8 cellular contexts compared by ENCODE assay signal in the genomic region with DNA sequence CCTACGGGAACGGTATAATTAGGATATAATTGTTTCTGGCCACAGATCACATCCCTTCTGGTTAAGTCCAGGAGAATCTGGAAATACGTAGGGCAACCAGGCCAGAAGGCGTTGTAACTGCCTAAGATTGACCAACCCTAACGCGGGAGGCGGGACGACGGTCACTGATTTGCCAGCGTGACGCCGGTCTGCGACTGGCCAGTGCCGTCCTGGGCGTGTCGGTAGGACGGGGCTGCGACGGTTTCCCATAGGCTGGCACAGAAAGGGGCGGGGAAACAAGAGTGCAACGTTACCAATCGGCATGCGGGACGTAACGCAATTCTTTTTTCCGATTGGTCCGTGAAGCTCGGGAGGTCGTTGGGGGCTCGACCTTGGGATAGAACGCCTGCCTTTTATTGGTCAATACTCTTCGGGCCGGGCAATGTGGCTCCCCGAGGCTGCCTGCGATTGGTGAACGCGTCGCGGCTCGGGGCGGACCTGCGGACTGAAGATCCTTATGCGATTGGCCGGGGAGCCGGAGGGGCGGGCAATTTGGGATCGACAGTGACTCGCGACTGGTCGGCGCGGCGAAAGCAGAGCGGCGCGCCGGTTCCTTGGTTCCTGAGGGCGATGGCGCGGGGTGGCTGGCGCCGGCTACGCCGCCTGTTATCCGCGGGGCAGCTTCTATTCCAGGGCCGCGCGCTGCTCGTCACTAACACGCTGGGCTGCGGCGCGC. TPM values are rescaled to one million over a fixed set of nuclear protein-coding genes. Genes with fewer than 3 reads are reported as not detected.
DNase-seq lines count a peak whose midpoint lies in the region; ATAC-seq, FAIRE-seq and TF ChIP-seq lines count a peak whose summit lies in the region.

A gene (plus strand): TSS at position 546 of the 715 bp plus-strand sequence. CDS start 64 bp downstream, at position 610.

- H3K9ac ChIP-seq in astrocyte (ENCODE audit: low read length) = peak within 1 kb of the TSS; percentile 84

- no peak for TF ChIP-seq CTCF in astrocyte (IDR thresholded peaks at IDR 0.05; ENCODE audit: insufficient read depth, low read depth, low read length)
- TF ChIP-seq CTCF in uterus (IDR thresholded peaks at IDR 0.05) = peak in 1 of 4 experiments; percentile 39

- intact Hi-C loops in right cardiac atrium (cut with DNase I) (no loop called here), uterus (cut with DNase I; ENCODE audit: low total_unique reads) (no loop called here)

- H3K4me1 Mint-ChIP-seq in astrocyte (ENCODE audit: low read depth, unreplicated experiment) = peaks cover 3% of the 10 kb centered on the region

- peak; percentile 96 for FAIRE-seq in astrocyte (lab: Jason Lieb, UNC)

- H3K36me3 ChIP-seq in astrocyte (ENCODE audit: insufficient read depth, low read length) (no peaks in the 10 kb centered on the region), uterus (no peaks in the 10 kb centered on the region)

- H3K36me3 Mint-ChIP-seq in astrocyte (ENCODE audit: low read depth, unreplicated experiment) = peaks cover 2% of the 10 kb centered on the region

- no peaks in the 10 kb centered on the region for H3K9me3 Mint-ChIP-seq in astrocyte (ENCODE audit: unreplicated experiment)

- under 1% methylated on average over 74 of the region's 74 CpGs for WGBS in right cardiac atrium

- peak within 1 kb of the TSS; percentile 95 for H3K4me2 ChIP-seq in astrocyte (ENCODE audit: low read length)

- peak within 1 kb of the TSS; percentile 67 for H3K27ac Mint-ChIP-seq in astrocyte (ENCODE audit: unreplicated experiment)

- TF ChIP-seq POLR2A in uterus (IDR thresholded peaks at IDR 0.05) = peak; percentile 87 to 91

- H4K20me1 ChIP-seq in astrocyte (ENCODE audit: insufficient read depth, low read length) = peaks cover 6% of the 10 kb centered on the region

- H3K4me1 ChIP-seq in astrocyte (ENCODE audit: insufficient read depth, low read length) = peaks cover 9% of the 10 kb centered on the region
- H3K4me1 ChIP-seq in right cardiac atrium (ENCODE audit: control insufficient read depth, insufficient read depth, low read length) = no peaks in the 10 kb centered on the region
- H3K4me1 ChIP-seq in uterus = peaks cover 0 to 12% of the 10 kb centered on the region in 2 donors

- DNase-seq in NCI-H1930 (lab: John Stamatoyannopoulos, UW) (peak; percentile 96 to 97), T-helper 22 cell (ENCODE audit: low read depth) (peak; percentile 99), astrocyte (ENCODE audit: low read depth) (peak; percentile 100), right cardiac atrium (peak; percentile 100), pulmonary artery endothelial cell (ENCODE audit: low read depth, low spot score) (peak; percentile 100), uterus (peak; percentile 99 to 100)

- peak within 1 kb of the TSS; percentile 64 for H2AFZ ChIP-seq in astrocyte (ENCODE audit: low read depth, low read length)

- H3K27me3 ChIP-seq in astrocyte (ENCODE audit: insufficient read depth, low read length) (no peaks in the 10 kb centered on the region), right cardiac atrium (ENCODE audit: control insufficient read depth, insufficient read depth) (no peaks in the 10 kb centered on the region), uterus (no peaks in the 10 kb centered on the region)

- no peaks in the 10 kb centered on the region for H3K27me3 Mint-ChIP-seq in astrocyte (ENCODE audit: low read depth, unreplicated experiment)

- peaks cover 7% of the 10 kb centered on the region for H3K79me2 ChIP-seq in astrocyte (ENCODE audit: insufficient read depth, low read length)

- H3K4me3 Mint-ChIP-seq in astrocyte (ENCODE audit: unreplicated experiment) = peak within 1 kb of the TSS; percentile 89

- no peaks in the 10 kb centered on the region for H3K9me3 ChIP-seq in astrocyte (ENCODE audit: insufficient read depth, low read depth, low read length)
- no peaks in the 10 kb centered on the region for H3K9me3 ChIP-seq in right cardiac atrium (ENCODE audit: control insufficient read depth, low read length)
- no peaks in the 10 kb centered on the region for H3K9me3 ChIP-seq in uterus

- H3K27ac ChIP-seq in astrocyte (ENCODE audit: low read depth, low read length) = peak within 1 kb of the TSS; percentile 75
- H3K27ac ChIP-seq in right cardiac atrium (ENCODE audit: low read length) = peak within 1 kb of the TSS; percentile 94
- peak within 1 kb of the TSS; percentile 97 to 99 for H3K27ac ChIP-seq in uterus

- peak within 1 kb of the TSS; percentile 74 for H3K4me3 ChIP-seq in astrocyte (ENCODE audit: insufficient read depth, low read depth, low read length)
- H3K4me3 ChIP-seq in right cardiac atrium (ENCODE audit: low read length) = peak within 1 kb of the TSS; percentile 69
- H3K4me3 ChIP-seq in uterus = peak within 1 kb of the TSS; percentile 80 to 97

- ATAC-seq in GM18499 (IDR thresholded peaks at IDR 0.05; ENCODE audit: insufficient read depth, unreplicated experiment) (peak; percentile 66), HG02970 (IDR thresholded peaks at IDR 0.05; ENCODE audit: low FRiP score, unreplicated experiment) (peak; percentile 84), right cardiac atrium (peak; percentile 96 to 97)

RNA-seq across cellular contexts. Expression of the gene that starts here (rescaled TPM):
- 17.7 and 21.8 TPM in 2 replicates for total RNA-seq in astrocyte
- 10 to 100 TPM in 2 of 4 donors, 1 to 10 TPM in 2; 8.0 to 12.0 (median 10.0) TPM for total RNA-seq in right cardiac atrium
- polyA plus RNA-seq in right cardiac atrium = 19.5 TPM
- 10.3 and 13.0 TPM in 2 replicates for total RNA-seq in pulmonary artery endothelial cell
- total RNA-seq in uterus = 10 to 100 TPM in 3 of 4 donors, 1 to 10 TPM in 1; 5.2 to 19.7 (median 11.1) TPM

Comparison
In these comparisons a context has a peak if more than half of its experiments do, and no peak if none do; other contexts are left out.
1. Peak in every context shown above with its lines: DNase-seq, ATAC-seq, H3K4me3 ChIP-seq and H3K27ac ChIP-seq.